35 cellular contexts compared by ENCODE assay signal in the genomic region with DNA sequence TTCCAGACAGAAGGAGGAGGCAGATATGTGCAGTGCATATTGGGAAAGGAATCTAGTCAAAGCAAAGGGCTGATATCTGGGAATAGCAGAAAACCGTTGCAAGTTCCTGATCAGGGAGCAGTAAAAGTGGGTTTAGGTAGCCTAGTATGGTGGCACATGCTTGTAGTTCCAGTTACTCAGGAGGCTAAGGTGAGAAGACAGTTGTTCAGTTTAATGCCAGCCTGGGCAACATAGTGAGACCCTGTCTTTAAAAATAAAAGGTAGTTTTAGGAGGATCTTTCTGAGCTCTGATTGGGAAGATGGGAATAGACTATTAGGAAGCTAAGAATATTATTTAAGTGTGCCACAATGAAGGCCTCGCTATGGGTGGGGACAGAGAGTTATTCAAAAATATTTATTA. TPM values are rescaled to one million over a fixed set of nuclear protein-coding genes. Genes with fewer than 3 reads are reported as not detected.
"Had no signal": no experiment of that assay in that cellular context is flagged by ENCODE, and none has a peak within 500 bp of the region (broad histone marks: within the 10 kb centered on the region; RNA-seq: fewer than 3 reads in every experiment).

No MANE protein-coding gene starts in this region.

- H3K4me1 ChIP-seq: esophagus muscularis mucosa, foreskin keratinocyte, gastroesophageal sphincter, heart right ventricle, parathyroid adenoma, prostate gland, right atrium auricular region, suprapubic skin, transverse colon, vagina had no signal

- H3K79me2 ChIP-seq: parathyroid adenoma had no signal

- ATAC-seq: foreskin keratinocyte; gastroesophageal sphincter; heart right ventricle; left lobe of liver; natural killer cell; sciatic nerve; stimulated activated naive CD8-positive, alpha-beta T cell treated with anti-CD3 and anti-CD28 coated beads, Interleukin-15, amount 100 ng/mL, for 72 hours had no signal

- H3K9me3 ChIP-seq: esophagus muscularis mucosa, gastroesophageal sphincter, neutrophil, prostate gland, right atrium auricular region, suprapubic skin, transverse colon, vagina had no signal

- H3K27me3 ChIP-seq: gastroesophageal sphincter, right atrium auricular region, transverse colon, vagina had no signal

- H3K36me3 ChIP-seq: esophagus muscularis mucosa, gastroesophageal sphincter, heart right ventricle, neutrophil, prostate gland, right atrium auricular region, suprapubic skin, transverse colon, vagina had no signal

- DNase-seq: dermis blood vessel endothelial cell; effector memory CD4-positive, alpha-beta T cell; foreskin keratinocyte; heart right ventricle; hippocampal formation; kidney; natural killer cell; stimulated activated CD4-positive, alpha-beta T cell treated with anti-CD3 and anti-CD28 coated beads, Interleukin-12 subunit alpha, Interleukin-12 subunit beta, amount 100 ng/mL, for 4 hours; stimulated activated CD4-positive, alpha-beta T cell treated with anti-CD3 and anti-CD28 coated beads, Interleukin-1b, Interleukin-23, amount 100 ng/mL, for 48 hours; stimulated activated CD4-positive, alpha-beta T cell treated with anti-CD3 and anti-CD28 coated beads, Interleukin-4, amount 100 ng/mL, for 1 hour; stimulated activated CD8-positive, alpha-beta memory T cell treated with anti-CD3 and anti-CD28 coated beads, Interleukin-4, amount 100 ng/mL, for 48 hours; stimulated activated naive CD4-positive, alpha-beta T cell; stimulated activated naive CD8-positive, alpha-beta T cell treated with anti-CD3 and anti-CD28 coated beads, Interleukin-15, amount 100 ng/mL, for 72 hours; transverse colon had no signal

- H3K9ac ChIP-seq: parathyroid adenoma had no signal

- H3K4me3 ChIP-seq: coronary artery, esophagus muscularis mucosa, gastroesophageal sphincter, heart right ventricle, lung, prostate gland, right atrium auricular region, smooth muscle cell, suprapubic skin, transverse colon, vagina had no signal

- H2AFZ ChIP-seq: parathyroid adenoma had no signal

- H3K4me2 ChIP-seq: smooth muscle cell had no signal

- H3K27ac ChIP-seq: coronary artery, esophagus muscularis mucosa, foreskin keratinocyte, gastroesophageal sphincter, heart right ventricle, neutrophil, parathyroid adenoma, prostate gland, right atrium auricular region, suprapubic skin, transverse colon, vagina had no signal

RNA-seq across cellular contexts. Expression of a gene that starts 1.7 kb away (rescaled TPM):
- total RNA-seq: dermis blood vessel endothelial cell, endothelial cell of umbilical vein, epithelial cell of proximal tubule, esophagus muscularis mucosa, fibroblast of lung, foreskin keratinocyte, gastroesophageal sphincter, heart right ventricle, kidney, left lobe of liver, liver, lung, mononuclear cell, natural killer cell, omental fat pad, right atrium auricular region, sciatic nerve, smooth muscle cell, suprapubic skin, transverse colon, ureter, vagina had no signal
- polyA plus RNA-seq: endothelial cell of umbilical vein, fibroblast of lung, foreskin keratinocyte, heart right ventricle, liver, lung, neural cell, smooth muscle cell had no signal

RNA-seq across cellular contexts. Expression of a gene that starts 53.0 kb away (rescaled TPM):
- total RNA-seq: foreskin keratinocyte, mononuclear cell, natural killer cell had no signal
- polyA plus RNA-seq: foreskin keratinocyte had no signal
